Comparison of ENCODE assay signal across 7 cellular contexts in genomic region chr19:5826531-5827341, GRCh38. TPM values are rescaled to one million over a fixed set of nuclear protein-coding genes. Genes with fewer than 3 reads are reported as not detected.
DNase-seq lines count a peak whose midpoint lies in the region; ATAC-seq and TF ChIP-seq lines count a peak whose summit lies in the region.

No MANE protein-coding gene starts in this region.

- TF ChIP-seq POLR2A in NB4 (IDR thresholded peaks at IDR 0.05; ENCODE audit: extremely low read depth, insufficient read length): no peak

- H3K36me3 Mint-ChIP-seq in effector memory CD8-positive, alpha-beta T cell (ENCODE audit: insufficient read depth): peaks cover 22% of the 10 kb centered on the region
- H3K36me3 Mint-ChIP-seq in naive thymus-derived CD4-positive, alpha-beta T cell: no peaks in the 10 kb centered on the region

- no peaks in the 10 kb centered on the region for H4K20me1 ChIP-seq in SK-N-SH (ENCODE audit: insufficient read depth)

- peaks cover 8 to 11% of the 10 kb centered on the region in 2 donors for H3K4me1 Mint-ChIP-seq in effector memory CD8-positive, alpha-beta T cell (ENCODE audit: low read depth in 2 of 2)
- H3K4me1 Mint-ChIP-seq in naive thymus-derived CD4-positive, alpha-beta T cell: peaks cover 5 to 19% (median 10%) of the 10 kb centered on the region in 7 donors

- peak overlapping the region in 1 of 2 donors; percentile 70 for H3K27ac Mint-ChIP-seq in effector memory CD8-positive, alpha-beta T cell
- H3K27ac Mint-ChIP-seq in naive thymus-derived CD4-positive, alpha-beta T cell: peak overlapping the region; percentile 76 to 97 (median 92)

- DNase-seq in ELR (ENCODE audit: low read depth): peak; percentile 53
- DNase-seq in NB4 (ENCODE audit: low read depth): peak; percentile 40
- peak; percentile 83 for DNase-seq in SK-N-SH
- DNase-seq in effector memory CD8-positive, alpha-beta T cell: no peak
- DNase-seq in naive thymus-derived CD4-positive, alpha-beta T cell: peak in 5 of 9 donors; percentile 19 to 67 (median 23)

- no peaks in the 10 kb centered on the region for H3F3A ChIP-seq in SK-N-SH (replicated peaks; ENCODE audit: insufficient read depth)

- TF ChIP-seq CTCF in NB4 (IDR thresholded peaks at IDR 0.05; ENCODE audit: low read depth, low read length) (no peak), SK-N-SH (IDR thresholded peaks at IDR 0.05) (peak; percentile 36)

- H3K4me1 ChIP-seq in SK-N-SH (ENCODE audit: control insufficient read depth in 1 of 2, insufficient read depth in 2 of 2, low read depth in 1 of 2, low read length in 1 of 2): peaks cover 0 to 28% of the 10 kb centered on the region in 2 experiments; a peak in 1 of 4 replicates
- H3K4me1 ChIP-seq in naive thymus-derived CD4-positive, alpha-beta T cell (ENCODE audit: control insufficient read depth in 2 of 2, insufficient read depth in 2 of 2, low read length in 2 of 2): peaks cover 10 to 17% of the 10 kb centered on the region in 2 donors

- peak; percentile 34 for TF ChIP-seq RAD21 in SK-N-SH (IDR thresholded peaks at IDR 0.05; ENCODE audit: low read length)

- H3K9me3 Mint-ChIP-seq in effector memory CD8-positive, alpha-beta T cell: no peaks in the 10 kb centered on the region
- H3K9me3 Mint-ChIP-seq in naive thymus-derived CD4-positive, alpha-beta T cell: peaks cover 0 to 1% (median 0%) of the 10 kb centered on the region in 11 donors

- no peaks in the 10 kb centered on the region for H3K9me2 ChIP-seq in SK-N-SH

- no peaks in the 10 kb centered on the region for H3K9me3 ChIP-seq in SK-N-SH
- H3K9me3 ChIP-seq in naive thymus-derived CD4-positive, alpha-beta T cell (ENCODE audit: control insufficient read depth in 2 of 3, low read length in 3 of 3): no peaks in the 10 kb centered on the region

- peak overlapping the region; percentile 81; the same call in 1 of the 2 replicates for H2AFZ ChIP-seq in SK-N-SH (ENCODE audit: low read depth)

- intact Hi-C loops in naive thymus-derived CD4-positive, alpha-beta T cell (cut with micrococcal nuclease): loop anchor here in 1 of 2 donors (5.0 kb wide), 1 partner anchor 536 kb away; the partner anchor contains the start of gene CLPP

- no peak for TF ChIP-seq EP300 in SK-N-SH (IDR thresholded peaks at IDR 0.05; ENCODE audit: borderline replicate concordance in 1 of 2, low read depth in 1 of 2, low read length in 1 of 2)

- H3K4me3 ChIP-seq in NB4 (ENCODE audit: low read depth, low read length) (no peak overlapping the region), SK-N-SH (ENCODE audit: low read depth in 2 of 2, low read length in 1 of 2) (peak overlapping the region; percentile 38 to 67; a peak in 3 of 4 replicates)
- no peak overlapping the region for H3K4me3 ChIP-seq in naive thymus-derived CD4-positive, alpha-beta T cell (ENCODE audit: low read length)

- no peak overlapping the region for H3K27ac ChIP-seq in SK-N-SH (ENCODE audit: low read depth in 2 of 2, low read length in 1 of 2)
- H3K27ac ChIP-seq in naive thymus-derived CD4-positive, alpha-beta T cell (ENCODE audit: low read depth, low read length): peak overlapping the region; percentile 55

- peak overlapping the region; percentile 43; the same call in 1 of the 2 replicates for H3K9ac ChIP-seq in SK-N-SH

- 8% methylated on average over 14 of the region's 24 CpGs for WGBS in SK-N-SH (ENCODE audit: low lambda C conversion rate)

- peak overlapping the region; percentile 66 to 78 for H3K4me3 Mint-ChIP-seq in effector memory CD8-positive, alpha-beta T cell
- H3K4me3 Mint-ChIP-seq in naive thymus-derived CD4-positive, alpha-beta T cell: peak overlapping the region; percentile 79 to 98 (median 90)

- no peaks in the 10 kb centered on the region for H3K79me2 ChIP-seq in SK-N-SH (ENCODE audit: insufficient read depth)

- POLR2A ChIA-PET in SK-N-SH (lab: Yijun Ruan, JAX): interaction anchor here (1.3 to 2.8 kb wide), 2 partner anchors 23 to 32 kb away, joined by 3 to 15 read pairs; partner anchors contain the start of gene NRTN
- POLR2A ChIA-PET in naive thymus-derived CD4-positive, alpha-beta T cell (lab: Charles Lee): interaction anchor here (1.1 to 3.5 kb wide), 7 partner anchors 16 to 373 kb away, joined by 3 to 43 read pairs (median 9); partner anchors contain the start of genes DUS3L, NDUFA11, NRTN and SAFB

- no peaks in the 10 kb centered on the region for H3K36me3 ChIP-seq in SK-N-SH (replicated peaks in 1 of 2; ENCODE audit: control insufficient read depth in 1 of 2, insufficient read depth in 2 of 2, low read length in 1 of 2)
- no peaks in the 10 kb centered on the region for H3K36me3 ChIP-seq in naive thymus-derived CD4-positive, alpha-beta T cell (ENCODE audit: control insufficient read depth in 2 of 3, insufficient read depth in 3 of 3, low read length in 3 of 3)

- ATAC-seq in effector memory CD8-positive, alpha-beta T cell (replicated peaks): no peak
- ATAC-seq in naive thymus-derived CD4-positive, alpha-beta T cell: no peak
- ATAC-seq in HG03025 (IDR thresholded peaks at IDR 0.05; ENCODE audit: low FRiP score, unreplicated experiment): no peak
- no peak for ATAC-seq in HG02623 (IDR thresholded peaks at IDR 0.05; ENCODE audit: unreplicated experiment)

- H3K27me3 ChIP-seq in SK-N-SH (ENCODE audit: insufficient read depth): no peaks in the 10 kb centered on the region
- no peaks in the 10 kb centered on the region for H3K27me3 ChIP-seq in naive thymus-derived CD4-positive, alpha-beta T cell (ENCODE audit: control insufficient read depth in 2 of 2, insufficient read depth in 2 of 2, low read length in 2 of 2)

- H3K4me2 ChIP-seq in SK-N-SH: peak overlapping the region; percentile 54

- CTCF ChIA-PET in SK-N-SH (lab: Yijun Ruan, JAX): interaction anchor here (0.6 to 5.8 kb wide), 7 partner anchors 13 to 196 kb away, joined by 3 to 51 read pairs (median 8); partner anchors contain the start of genes FUT6 and NRTN
- CTCF ChIA-PET in naive thymus-derived CD4-positive, alpha-beta T cell (lab: Charles Lee): interaction anchor here (1.3 to 3.8 kb wide), 2 partner anchors 23 to 29 kb away, joined by 6 to 20 read pairs; partner anchors contain the start of gene NRTN

- H3K27me3 Mint-ChIP-seq in effector memory CD8-positive, alpha-beta T cell: peaks cover 5 to 8% of the 10 kb centered on the region in 2 donors
- H3K27me3 Mint-ChIP-seq in naive thymus-derived CD4-positive, alpha-beta T cell: peaks cover 0 to 4% (median 0%) of the 10 kb centered on the region in 5 donors

TF ChIP-seq in SK-N-SH, 30 proteins besides CTCF, POLR2A, EP300 and RAD21 (continues in another document):
- TF ChIP-seq FOXM1 (IDR thresholded peaks at IDR 0.05; ENCODE audit: low read depth) (no peak), YY1 (IDR thresholded peaks at IDR 0.05; ENCODE audit: low read depth) (no peak), NRF1 (IDR thresholded peaks at IDR 0.05; ENCODE audit: low read depth, low read length) (no peak), USF1 (IDR thresholded peaks at IDR 0.05; ENCODE audit: borderline replicate concordance, low read depth) (no peak), TEAD4 (IDR thresholded peaks at IDR 0.05; ENCODE audit: borderline replicate concordance, insufficient read depth) (no peak), SIN3A (IDR thresholded peaks at IDR 0.05; ENCODE audit: borderline replicate concordance, low read depth, low read length) (no peak), JUND (IDR thresholded peaks at IDR 0.05) (no peak), FOSL2 (IDR thresholded peaks at IDR 0.05; ENCODE audit: borderline replicate concordance, low read depth) (no peak)
- TF ChIP-seq, protein P1, sequence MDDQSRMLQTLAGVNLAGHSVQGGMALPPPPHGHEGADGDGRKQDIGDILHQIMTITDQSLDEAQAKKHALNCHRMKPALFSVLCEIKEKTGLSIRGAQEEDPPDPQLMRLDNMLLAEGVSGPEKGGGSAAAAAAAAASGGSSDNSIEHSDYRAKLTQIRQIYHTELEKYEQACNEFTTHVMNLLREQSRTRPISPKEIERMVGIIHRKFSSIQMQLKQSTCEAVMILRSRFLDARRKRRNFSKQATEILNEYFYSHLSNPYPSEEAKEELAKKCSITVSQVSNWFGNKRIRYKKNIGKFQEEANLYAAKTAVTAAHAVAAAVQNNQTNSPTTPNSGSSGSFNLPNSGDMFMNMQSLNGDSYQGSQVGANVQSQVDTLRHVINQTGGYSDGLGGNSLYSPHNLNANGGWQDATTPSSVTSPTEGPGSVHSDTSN (IDR thresholded peaks at IDR 0.05): peak; percentile 88

RNA-seq across cellular contexts. Expression of gene FUT6, which starts 12.8 kb away (rescaled TPM):
- not detected in 2 replicates for polyA plus RNA-seq in SK-N-SH (2012; rRNA removed)
- not detected in 2 replicates for polyA plus RNA-seq in SK-N-SH (2012; cell fraction: cytosol; rRNA removed)
- not detected in 2 replicates for polyA plus RNA-seq in SK-N-SH (2012; cell fraction: nucleus; rRNA removed)
- total RNA-seq in naive thymus-derived CD4-positive, alpha-beta T cell: not detected
- polyA plus RNA-seq in naive thymus-derived CD4-positive, alpha-beta T cell: not detected

RNA-seq across cellular contexts. Expression of gene NRTN, which starts 21.9 kb away (rescaled TPM):
- 0.54 and 0.99 TPM in 2 replicates for polyA plus RNA-seq in SK-N-SH (2012; rRNA removed)
- 0.31 and 0.77 TPM in 2 replicates for polyA plus RNA-seq in SK-N-SH (2012; cell fraction: cytosol; rRNA removed)
- polyA plus RNA-seq in SK-N-SH (2012; cell fraction: nucleus; rRNA removed): 0.73 and 0.92 TPM in 2 replicates
- total RNA-seq in naive thymus-derived CD4-positive, alpha-beta T cell: 1 to 10 TPM in 1 of 5 experiments, under 1 TPM in 3, not detected in 1; 0.19 to 1.0 (median 0.81) TPM
- polyA plus RNA-seq in naive thymus-derived CD4-positive, alpha-beta T cell: under 1 TPM; 0.21 to 0.64 TPM

RNA-seq across cellular contexts. Expression of gene FUT3, which starts 24.5 kb away (rescaled TPM):
- polyA plus RNA-seq in SK-N-SH (2012; rRNA removed): not detected in 2 replicates
- not detected in 2 replicates for polyA plus RNA-seq in SK-N-SH (2012; cell fraction: cytosol; rRNA removed)
- not detected in 2 replicates for polyA plus RNA-seq in SK-N-SH (2012; cell fraction: nucleus; rRNA removed)
- under 1 TPM in 2 of 5 experiments, not detected in 3; 0.29 to 0.45 TPM for total RNA-seq in naive thymus-derived CD4-positive, alpha-beta T cell
- polyA plus RNA-seq in naive thymus-derived CD4-positive, alpha-beta T cell: not detected

RNA-seq across cellular contexts. Expression of gene DUS3L, which starts 35.8 kb away (rescaled TPM):
- 44.0 and 45.2 TPM in 2 replicates for polyA plus RNA-seq in SK-N-SH (2012; rRNA removed)
- 20.9 and 24.8 TPM in 2 replicates for polyA plus RNA-seq in SK-N-SH (2012; cell fraction: cytosol; rRNA removed)
- polyA plus RNA-seq in SK-N-SH (2012; cell fraction: nucleus; rRNA removed): 151 and 182 TPM in 2 replicates
- 100 to 1,000 TPM in 2 of 5 experiments, 10 to 100 TPM in 3; 53.2 to 179 (median 82.7) TPM for total RNA-seq in naive thymus-derived CD4-positive, alpha-beta T cell
- 10 to 100 TPM; 33.1 to 56.5 TPM for polyA plus RNA-seq in naive thymus-derived CD4-positive, alpha-beta T cell

RNA-seq across cellular contexts. Expression of gene PRR22, which starts 42.2 kb away (rescaled TPM):
- polyA plus RNA-seq in SK-N-SH (2012; rRNA removed): 0.82 and 0.91 TPM in 2 replicates
- polyA plus RNA-seq in SK-N-SH (2012; cell fraction: cytosol; rRNA removed): 0.12 and 0.25 TPM in 2 replicates
- 8.4 and 9.5 TPM in 2 replicates for polyA plus RNA-seq in SK-N-SH (2012; cell fraction: nucleus; rRNA removed)
- total RNA-seq in naive thymus-derived CD4-positive, alpha-beta T cell: 1 to 10 TPM; 4.7 to 8.6 (median 6.5) TPM
- polyA plus RNA-seq in naive thymus-derived CD4-positive, alpha-beta T cell: under 1 TPM in 1 of 2 donors, not detected in 1; 0.20 TPM

Comparison
In these comparisons a context has a peak if more than half of its experiments do, and no peak if none do; other contexts are left out.
1. DNase-seq: peak in ELR (single experiment), NB4 (single experiment), SK-N-SH (single experiment) and naive thymus-derived CD4-positive, alpha-beta T cell (5 of 9); none in effector memory CD8-positive, alpha-beta T cell (0 of 3).
2. H3K4me3 ChIP-seq: peak in SK-N-SH (2 of 2); none in NB4 (single experiment) and naive thymus-derived CD4-positive, alpha-beta T cell (single experiment).